ENCODE assay signal across 1 cellular context in the genomic region with DNA sequence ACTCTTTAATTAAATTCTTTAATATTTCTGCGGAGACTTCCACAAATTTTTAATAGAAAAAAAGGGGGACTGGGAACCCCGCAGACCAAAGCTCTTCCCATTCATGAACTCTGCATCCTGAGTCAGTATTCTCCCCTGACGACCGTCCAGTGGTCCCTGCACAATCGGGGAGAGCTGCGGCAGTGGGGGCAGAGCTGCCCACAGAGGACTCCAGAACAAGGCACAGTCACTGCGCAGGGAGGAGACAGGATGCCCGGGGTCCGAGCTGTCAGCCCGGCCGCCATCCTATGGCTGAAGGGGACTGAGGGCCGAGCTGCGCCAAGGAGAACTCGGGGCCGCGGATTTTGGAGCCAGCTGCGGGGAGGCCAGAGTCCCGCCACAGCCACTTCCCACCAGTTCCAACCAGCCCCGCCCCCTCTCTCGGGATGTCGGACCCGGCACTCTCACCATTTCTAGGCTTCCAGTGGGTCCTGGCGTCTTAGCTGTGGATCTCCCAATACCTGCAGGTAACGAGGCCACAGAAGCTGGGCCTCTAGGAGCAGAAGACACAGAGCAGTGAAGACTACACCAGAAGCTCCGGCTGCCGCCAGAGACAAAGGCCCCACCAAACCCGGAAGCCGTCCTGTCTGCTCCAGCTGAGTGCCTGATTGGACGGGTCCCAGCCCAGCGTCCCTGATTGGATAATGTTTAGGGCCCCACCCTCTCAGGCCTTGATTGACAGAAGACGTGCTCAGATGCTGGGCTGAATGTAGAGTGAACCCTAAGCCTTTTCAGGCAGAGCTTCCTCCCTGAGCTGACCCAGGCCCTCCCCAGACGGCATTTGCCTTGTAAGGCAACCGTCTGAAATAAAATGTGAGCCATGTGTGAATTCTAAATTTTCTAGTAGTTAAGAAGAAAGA.
TF ChIP-seq lines count a peak whose summit lies in the region.

A gene with protein sequence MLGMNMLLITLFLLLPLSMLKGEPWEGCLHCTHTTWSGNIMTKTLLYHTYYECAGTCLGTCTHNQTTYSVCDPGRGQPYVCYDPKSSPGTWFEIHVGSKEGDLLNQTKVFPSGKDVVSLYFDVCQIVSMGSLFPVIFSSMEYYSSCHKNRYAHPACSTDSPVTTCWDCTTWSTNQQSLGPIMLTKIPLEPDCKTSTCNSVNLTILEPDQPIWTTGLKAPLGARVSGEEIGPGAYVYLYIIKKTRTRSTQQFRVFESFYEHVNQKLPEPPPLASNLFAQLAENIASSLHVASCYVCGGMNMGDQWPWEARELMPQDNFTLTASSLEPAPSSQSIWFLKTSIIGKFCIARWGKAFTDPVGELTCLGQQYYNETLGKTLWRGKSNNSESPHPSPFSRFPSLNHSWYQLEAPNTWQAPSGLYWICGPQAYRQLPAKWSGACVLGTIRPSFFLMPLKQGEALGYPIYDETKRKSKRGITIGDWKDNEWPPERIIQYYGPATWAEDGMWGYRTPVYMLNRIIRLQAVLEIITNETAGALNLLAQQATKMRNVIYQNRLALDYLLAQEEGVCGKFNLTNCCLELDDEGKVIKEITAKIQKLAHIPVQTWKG (minus strand): TSS at position 594 of the 899 bp plus-strand sequence. CDS start 13,661 bp downstream, outside the sequence.

TF ChIP-seq in GM12878, 131 proteins besides CTCF, POLR2A, EP300 and RAD21 (continued from another document and continues in another):
- peak; percentile 45; the same call in 1 of the 2 replicates for TF ChIP-seq SPI1 (IDR thresholded peaks at IDR 0.05; ENCODE audit: borderline replicate concordance, insufficient read depth, low read depth, low read length)
- TF ChIP-seq, protein P1, sequence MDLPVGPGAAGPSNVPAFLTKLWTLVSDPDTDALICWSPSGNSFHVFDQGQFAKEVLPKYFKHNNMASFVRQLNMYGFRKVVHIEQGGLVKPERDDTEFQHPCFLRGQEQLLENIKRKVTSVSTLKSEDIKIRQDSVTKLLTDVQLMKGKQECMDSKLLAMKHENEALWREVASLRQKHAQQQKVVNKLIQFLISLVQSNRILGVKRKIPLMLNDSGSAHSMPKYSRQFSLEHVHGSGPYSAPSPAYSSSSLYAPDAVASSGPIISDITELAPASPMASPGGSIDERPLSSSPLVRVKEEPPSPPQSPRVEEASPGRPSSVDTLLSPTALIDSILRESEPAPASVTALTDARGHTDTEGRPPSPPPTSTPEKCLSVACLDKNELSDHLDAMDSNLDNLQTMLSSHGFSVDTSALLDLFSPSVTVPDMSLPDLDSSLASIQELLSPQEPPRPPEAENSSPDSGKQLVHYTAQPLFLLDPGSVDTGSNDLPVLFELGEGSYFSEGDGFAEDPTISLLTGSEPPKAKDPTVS (IDR thresholded peaks at IDR 0.05; ENCODE audit: low read depth, low read length): no peak
- TF ChIP-seq, protein P2, sequence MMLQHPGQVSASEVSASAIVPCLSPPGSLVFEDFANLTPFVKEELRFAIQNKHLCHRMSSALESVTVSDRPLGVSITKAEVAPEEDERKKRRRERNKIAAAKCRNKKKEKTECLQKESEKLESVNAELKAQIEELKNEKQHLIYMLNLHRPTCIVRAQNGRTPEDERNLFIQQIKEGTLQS (IDR thresholded peaks at IDR 0.05; ENCODE audit: borderline replicate concordance, extremely low read depth, low read depth, low read length): no peak
- peak; percentile 96 for TF ChIP-seq PML (IDR thresholded peaks at IDR 0.05; ENCODE audit: low read length)
- peak; percentile 36 for TF ChIP-seq MXI1 (IDR thresholded peaks at IDR 0.05; ENCODE audit: low read depth, low read length)
- no peak for TF ChIP-seq NFXL1 (IDR thresholded peaks at IDR 0.05; ENCODE audit: borderline replicate concordance)
- TF ChIP-seq SRF (IDR thresholded peaks at IDR 0.05; ENCODE audit: low read depth in 2 of 2, low read length in 2 of 2): peak; percentile 37 to 91; a peak in 3 of 4 replicates
- TF ChIP-seq STAT1 (conservative IDR thresholded peaks at IDR 0.05): no peak
- TF ChIP-seq ZNF274 (IDR thresholded peaks at IDR 0.05; ENCODE audit: insufficient read depth, insufficient read length): no peak
- no peak for TF ChIP-seq FOXK2 (IDR thresholded peaks at IDR 0.05)
- TF ChIP-seq ZNF207 (IDR thresholded peaks at IDR 0.05; ENCODE audit: borderline replicate concordance): no peak
- TF ChIP-seq NRF1 (conservative IDR thresholded peaks at IDR 0.05; ENCODE audit: low read depth, low read length): no peak
- TF ChIP-seq PAX5 (IDR thresholded peaks at IDR 0.05; ENCODE audit: borderline replicate concordance, low read depth, low read length): no peak
- TF ChIP-seq STAT3 (IDR thresholded peaks at IDR 0.05; ENCODE audit: low read depth, low read length): no peak
- TF ChIP-seq CBX5 (IDR thresholded peaks at IDR 0.05; ENCODE audit: low read depth): peak; percentile 56; the same call in 1 of the 2 replicates
- TF ChIP-seq SIX5 (IDR thresholded peaks at IDR 0.05; ENCODE audit: low read depth, low read length, severe bottlenecking): no peak
- peak; percentile 45 for TF ChIP-seq NFYA (IDR thresholded peaks at IDR 0.05; ENCODE audit: borderline replicate concordance, low read depth, low read length)
- no peak for TF ChIP-seq SREBF1 (IDR thresholded peaks at IDR 0.05; ENCODE audit: low read length)
- TF ChIP-seq CBFB (IDR thresholded peaks at IDR 0.05; ENCODE audit: low read depth): peak; percentile 59; the same call in 1 of the 2 replicates
- TF ChIP-seq EZH2 (IDR thresholded peaks at IDR 0.05; ENCODE audit: borderline replicate concordance, control insufficient read depth, low read depth, low read length): no peak
- TF ChIP-seq SIN3A (IDR thresholded peaks at IDR 0.05; ENCODE audit: low read depth, low read length): peak; percentile 61; the same call in 1 of the 2 replicates
- TF ChIP-seq ZZZ3 (IDR thresholded peaks at IDR 0.05; ENCODE audit: control insufficient read depth, insufficient read length, low read depth): no peak
- TF ChIP-seq CBX3 (IDR thresholded peaks at IDR 0.05; ENCODE audit: borderline replicate concordance, low read depth): no peak
- TF ChIP-seq CEBPB (IDR thresholded peaks at IDR 0.05; ENCODE audit: borderline replicate concordance in 1 of 2, low read depth in 2 of 2, low read length in 2 of 2): no peak
- 0 out of 2 replicates have a peak, but pooled peaks have one; percentile 54 for TF ChIP-seq TCF12 (IDR thresholded peaks at IDR 0.05; ENCODE audit: low read depth, low read length)
- TF ChIP-seq IRF4 (IDR thresholded peaks at IDR 0.05; ENCODE audit: low read depth, low read length): no peak
- no peak for TF ChIP-seq NFIC (IDR thresholded peaks at IDR 0.05; ENCODE audit: low read depth, low read length)
- TF ChIP-seq ETV6 (conservative IDR thresholded peaks at IDR 0.05 in 1 of 2, IDR thresholded peaks at IDR 0.05 in 1 of 2; ENCODE audit: borderline replicate concordance in 1 of 2, low read depth in 1 of 2): no peak
- no peak for TF ChIP-seq ESRRA (IDR thresholded peaks at IDR 0.05; ENCODE audit: low read length)
- TF ChIP-seq ZNF622 (IDR thresholded peaks at IDR 0.05): no peak
- TF ChIP-seq, protein P3, sequence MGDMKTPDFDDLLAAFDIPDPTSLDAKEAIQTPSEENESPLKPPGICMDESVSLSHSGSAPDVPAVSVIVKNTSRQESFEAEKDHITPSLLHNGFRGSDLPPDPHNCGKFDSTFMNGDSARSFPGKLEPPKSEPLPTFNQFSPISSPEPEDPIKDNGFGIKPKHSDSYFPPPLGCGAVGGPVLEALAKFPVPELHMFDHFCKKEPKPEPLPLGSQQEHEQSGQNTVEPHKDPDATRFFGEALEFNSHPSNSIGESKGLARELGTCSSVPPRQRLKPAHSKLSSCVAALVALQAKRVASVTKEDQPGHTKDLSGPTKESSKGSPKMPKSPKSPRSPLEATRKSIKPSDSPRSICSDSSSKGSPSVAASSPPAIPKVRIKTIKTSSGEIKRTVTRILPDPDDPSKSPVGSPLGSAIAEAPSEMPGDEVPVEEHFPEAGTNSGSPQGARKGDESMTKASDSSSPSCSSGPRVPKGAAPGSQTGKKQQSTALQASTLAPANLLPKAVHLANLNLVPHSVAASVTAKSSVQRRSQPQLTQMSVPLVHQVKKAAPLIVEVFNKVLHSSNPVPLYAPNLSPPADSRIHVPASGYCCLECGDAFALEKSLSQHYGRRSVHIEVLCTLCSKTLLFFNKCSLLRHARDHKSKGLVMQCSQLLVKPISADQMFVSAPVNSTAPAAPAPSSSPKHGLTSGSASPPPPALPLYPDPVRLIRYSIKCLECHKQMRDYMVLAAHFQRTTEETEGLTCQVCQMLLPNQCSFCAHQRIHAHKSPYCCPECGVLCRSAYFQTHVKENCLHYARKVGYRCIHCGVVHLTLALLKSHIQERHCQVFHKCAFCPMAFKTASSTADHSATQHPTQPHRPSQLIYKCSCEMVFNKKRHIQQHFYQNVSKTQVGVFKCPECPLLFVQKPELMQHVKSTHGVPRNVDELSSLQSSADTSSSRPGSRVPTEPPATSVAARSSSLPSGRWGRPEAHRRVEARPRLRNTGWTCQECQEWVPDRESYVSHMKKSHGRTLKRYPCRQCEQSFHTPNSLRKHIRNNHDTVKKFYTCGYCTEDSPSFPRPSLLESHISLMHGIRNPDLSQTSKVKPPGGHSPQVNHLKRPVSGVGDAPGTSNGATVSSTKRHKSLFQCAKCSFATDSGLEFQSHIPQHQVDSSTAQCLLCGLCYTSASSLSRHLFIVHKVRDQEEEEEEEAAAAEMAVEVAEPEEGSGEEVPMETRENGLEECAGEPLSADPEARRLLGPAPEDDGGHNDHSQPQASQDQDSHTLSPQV (IDR thresholded peaks at IDR 0.05): no peak
- TF ChIP-seq, protein P4, sequence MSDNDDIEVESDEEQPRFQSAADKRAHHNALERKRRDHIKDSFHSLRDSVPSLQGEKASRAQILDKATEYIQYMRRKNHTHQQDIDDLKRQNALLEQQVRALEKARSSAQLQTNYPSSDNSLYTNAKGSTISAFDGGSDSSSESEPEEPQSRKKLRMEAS (IDR thresholded peaks at IDR 0.05; ENCODE audit: low read depth, low read length): no peak
- TF ChIP-seq HDAC6 (IDR thresholded peaks at IDR 0.05; ENCODE audit: unreplicated experiment): no peak
- no peak for TF ChIP-seq TARDBP (IDR thresholded peaks at IDR 0.05; ENCODE audit: borderline replicate concordance)
- TF ChIP-seq, protein P5, sequence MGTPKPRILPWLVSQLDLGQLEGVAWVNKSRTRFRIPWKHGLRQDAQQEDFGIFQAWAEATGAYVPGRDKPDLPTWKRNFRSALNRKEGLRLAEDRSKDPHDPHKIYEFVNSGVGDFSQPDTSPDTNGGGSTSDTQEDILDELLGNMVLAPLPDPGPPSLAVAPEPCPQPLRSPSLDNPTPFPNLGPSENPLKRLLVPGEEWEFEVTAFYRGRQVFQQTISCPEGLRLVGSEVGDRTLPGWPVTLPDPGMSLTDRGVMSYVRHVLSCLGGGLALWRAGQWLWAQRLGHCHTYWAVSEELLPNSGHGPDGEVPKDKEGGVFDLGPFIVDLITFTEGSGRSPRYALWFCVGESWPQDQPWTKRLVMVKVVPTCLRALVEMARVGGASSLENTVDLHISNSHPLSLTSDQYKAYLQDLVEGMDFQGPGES (IDR thresholded peaks at IDR 0.05): peak; percentile 53; the same call in 1 of the 2 replicates
- no peak for TF ChIP-seq RAD51 (IDR thresholded peaks at IDR 0.05)
- no peak for TF ChIP-seq NR2C1 (IDR thresholded peaks at IDR 0.05)
- TF ChIP-seq JUNB (IDR thresholded peaks at IDR 0.05): no peak
- no peak for TF ChIP-seq SUPT20H (IDR thresholded peaks at IDR 0.05; ENCODE audit: borderline replicate concordance, control insufficient read depth, low read depth, low read length)
- TF ChIP-seq SP1 (IDR thresholded peaks at IDR 0.05; ENCODE audit: low read depth, low read length): peak; percentile 94
- TF ChIP-seq ZNF217 (IDR thresholded peaks at IDR 0.05): no peak
- TF ChIP-seq MEF2A (IDR thresholded peaks at IDR 0.05; ENCODE audit: insufficient read depth, low read depth, low read length): no peak
- no peak for TF ChIP-seq SREBF2 (IDR thresholded peaks at IDR 0.05; ENCODE audit: low read length)
- TF ChIP-seq SMARCA5 (IDR thresholded peaks at IDR 0.05): no peak
- TF ChIP-seq MTA3 (IDR thresholded peaks at IDR 0.05; ENCODE audit: borderline replicate concordance, low read length): no peak
- TF ChIP-seq, protein P6, sequence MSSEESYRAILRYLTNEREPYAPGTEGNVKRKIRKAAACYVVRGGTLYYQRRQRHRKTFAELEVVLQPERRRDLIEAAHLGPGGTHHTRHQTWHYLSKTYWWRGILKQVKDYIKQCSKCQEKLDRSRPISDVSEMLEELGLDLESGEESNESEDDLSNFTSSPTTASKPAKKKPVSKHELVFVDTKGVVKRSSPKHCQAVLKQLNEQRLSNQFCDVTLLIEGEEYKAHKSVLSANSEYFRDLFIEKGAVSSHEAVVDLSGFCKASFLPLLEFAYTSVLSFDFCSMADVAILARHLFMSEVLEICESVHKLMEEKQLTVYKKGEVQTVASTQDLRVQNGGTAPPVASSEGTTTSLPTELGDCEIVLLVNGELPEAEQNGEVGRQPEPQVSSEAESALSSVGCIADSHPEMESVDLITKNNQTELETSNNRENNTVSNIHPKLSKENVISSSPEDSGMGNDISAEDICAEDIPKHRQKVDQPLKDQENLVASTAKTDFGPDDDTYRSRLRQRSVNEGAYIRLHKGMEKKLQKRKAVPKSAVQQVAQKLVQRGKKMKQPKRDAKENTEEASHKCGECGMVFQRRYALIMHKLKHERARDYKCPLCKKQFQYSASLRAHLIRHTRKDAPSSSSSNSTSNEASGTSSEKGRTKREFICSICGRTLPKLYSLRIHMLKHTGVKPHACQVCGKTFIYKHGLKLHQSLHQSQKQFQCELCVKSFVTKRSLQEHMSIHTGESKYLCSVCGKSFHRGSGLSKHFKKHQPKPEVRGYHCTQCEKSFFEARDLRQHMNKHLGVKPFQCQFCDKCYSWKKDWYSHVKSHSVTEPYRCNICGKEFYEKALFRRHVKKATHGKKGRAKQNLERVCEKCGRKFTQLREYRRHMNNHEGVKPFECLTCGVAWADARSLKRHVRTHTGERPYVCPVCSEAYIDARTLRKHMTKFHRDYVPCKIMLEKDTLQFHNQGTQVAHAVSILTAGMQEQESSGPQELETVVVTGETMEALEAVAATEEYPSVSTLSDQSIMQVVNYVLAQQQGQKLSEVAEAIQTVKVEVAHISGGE (CRISPR knock-in tag; IDR thresholded peaks at IDR 0.05): no peak
- TF ChIP-seq, protein P7, sequence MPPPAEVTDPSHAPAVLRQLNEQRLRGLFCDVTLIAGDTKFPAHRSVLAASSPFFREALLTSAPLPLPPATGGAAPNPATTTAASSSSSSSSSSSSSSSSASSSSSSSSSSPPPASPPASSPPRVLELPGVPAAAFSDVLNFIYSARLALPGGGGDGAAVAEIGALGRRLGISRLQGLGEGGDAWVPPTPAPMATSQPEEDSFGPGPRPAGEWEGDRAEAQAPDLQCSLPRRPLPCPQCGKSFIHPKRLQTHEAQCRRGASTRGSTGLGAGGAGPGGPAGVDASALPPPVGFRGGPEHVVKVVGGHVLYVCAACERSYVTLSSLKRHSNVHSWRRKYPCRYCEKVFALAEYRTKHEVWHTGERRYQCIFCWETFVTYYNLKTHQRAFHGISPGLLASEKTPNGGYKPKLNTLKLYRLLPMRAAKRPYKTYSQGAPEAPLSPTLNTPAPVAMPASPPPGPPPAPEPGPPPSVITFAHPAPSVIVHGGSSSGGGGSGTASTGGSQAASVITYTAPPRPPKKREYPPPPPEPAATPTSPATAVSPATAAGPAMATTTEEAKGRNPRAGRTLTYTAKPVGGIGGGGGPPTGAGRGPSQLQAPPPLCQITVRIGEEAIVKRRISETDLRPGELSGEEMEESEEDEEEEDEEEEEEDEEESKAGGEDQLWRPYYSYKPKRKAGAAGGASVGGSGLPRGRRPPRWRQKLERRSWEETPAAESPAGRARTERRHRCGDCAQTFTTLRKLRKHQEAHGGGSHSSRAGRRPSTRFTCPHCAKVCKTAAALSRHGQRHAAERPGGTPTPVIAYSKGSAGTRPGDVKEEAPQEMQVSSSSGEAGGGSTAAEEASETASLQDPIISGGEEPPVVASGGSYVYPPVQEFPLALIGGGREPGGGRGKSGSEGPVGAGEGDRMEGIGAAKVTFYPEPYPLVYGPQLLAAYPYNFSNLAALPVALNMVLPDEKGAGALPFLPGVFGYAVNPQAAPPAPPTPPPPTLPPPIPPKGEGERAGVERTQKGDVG (CRISPR knock-in tag; IDR thresholded peaks at IDR 0.05): no peak
